ENCODE assay signal across 2 cellular contexts in the genomic region with DNA sequence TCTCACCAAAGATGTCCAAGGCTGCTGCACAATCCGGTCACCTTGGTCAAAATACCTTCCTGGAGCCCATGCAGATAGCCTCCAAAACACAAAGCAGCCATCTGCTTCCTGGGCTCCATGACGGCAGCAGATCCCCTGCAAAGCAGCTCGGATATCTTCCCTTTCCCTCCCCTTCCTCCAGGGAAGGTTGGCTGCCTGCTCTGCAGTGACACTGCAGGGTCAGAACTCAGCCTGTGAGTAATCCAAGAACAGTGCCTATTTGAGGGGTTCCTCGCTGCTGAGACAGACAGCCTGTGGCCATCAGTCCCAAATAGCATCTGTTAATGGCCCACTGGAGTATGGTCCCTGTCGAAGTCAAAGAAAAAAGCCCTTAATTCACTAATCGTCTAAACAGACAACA.
TF ChIP-seq lines count a peak whose summit lies in the region.

No MANE protein-coding gene starts in this region.

TF ChIP-seq in SK-N-SH treated with all-trans-retinoic acid at 6 μM for 48 hours, 23 proteins besides CTCF, POLR2A, EP300 and RAD21 (continued from another document):
- TF ChIP-seq, protein P1, sequence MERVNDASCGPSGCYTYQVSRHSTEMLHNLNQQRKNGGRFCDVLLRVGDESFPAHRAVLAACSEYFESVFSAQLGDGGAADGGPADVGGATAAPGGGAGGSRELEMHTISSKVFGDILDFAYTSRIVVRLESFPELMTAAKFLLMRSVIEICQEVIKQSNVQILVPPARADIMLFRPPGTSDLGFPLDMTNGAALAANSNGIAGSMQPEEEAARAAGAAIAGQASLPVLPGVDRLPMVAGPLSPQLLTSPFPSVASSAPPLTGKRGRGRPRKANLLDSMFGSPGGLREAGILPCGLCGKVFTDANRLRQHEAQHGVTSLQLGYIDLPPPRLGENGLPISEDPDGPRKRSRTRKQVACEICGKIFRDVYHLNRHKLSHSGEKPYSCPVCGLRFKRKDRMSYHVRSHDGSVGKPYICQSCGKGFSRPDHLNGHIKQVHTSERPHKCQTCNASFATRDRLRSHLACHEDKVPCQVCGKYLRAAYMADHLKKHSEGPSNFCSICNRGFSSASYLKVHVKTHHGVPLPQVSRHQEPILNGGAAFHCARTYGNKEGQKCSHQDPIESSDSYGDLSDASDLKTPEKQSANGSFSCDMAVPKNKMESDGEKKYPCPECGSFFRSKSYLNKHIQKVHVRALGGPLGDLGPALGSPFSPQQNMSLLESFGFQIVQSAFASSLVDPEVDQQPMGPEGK (CRISPR knock-in tag; IDR thresholded peaks at IDR 0.05; ENCODE audit: borderline replicate concordance): no peak
- TF ChIP-seq ZFP3 (CRISPR knock-in tag; IDR thresholded peaks at IDR 0.05) (no peak), SNAI2 (CRISPR knock-in tag; IDR thresholded peaks at IDR 0.05) (no peak), CSDC2 (CRISPR knock-in tag; IDR thresholded peaks at IDR 0.05) (no peak), ZC3H10 (CRISPR knock-in tag; IDR thresholded peaks at IDR 0.05) (no peak), ZFP30 (CRISPR knock-in tag; IDR thresholded peaks at IDR 0.05) (no peak)
- TF ChIP-seq, protein P2, sequence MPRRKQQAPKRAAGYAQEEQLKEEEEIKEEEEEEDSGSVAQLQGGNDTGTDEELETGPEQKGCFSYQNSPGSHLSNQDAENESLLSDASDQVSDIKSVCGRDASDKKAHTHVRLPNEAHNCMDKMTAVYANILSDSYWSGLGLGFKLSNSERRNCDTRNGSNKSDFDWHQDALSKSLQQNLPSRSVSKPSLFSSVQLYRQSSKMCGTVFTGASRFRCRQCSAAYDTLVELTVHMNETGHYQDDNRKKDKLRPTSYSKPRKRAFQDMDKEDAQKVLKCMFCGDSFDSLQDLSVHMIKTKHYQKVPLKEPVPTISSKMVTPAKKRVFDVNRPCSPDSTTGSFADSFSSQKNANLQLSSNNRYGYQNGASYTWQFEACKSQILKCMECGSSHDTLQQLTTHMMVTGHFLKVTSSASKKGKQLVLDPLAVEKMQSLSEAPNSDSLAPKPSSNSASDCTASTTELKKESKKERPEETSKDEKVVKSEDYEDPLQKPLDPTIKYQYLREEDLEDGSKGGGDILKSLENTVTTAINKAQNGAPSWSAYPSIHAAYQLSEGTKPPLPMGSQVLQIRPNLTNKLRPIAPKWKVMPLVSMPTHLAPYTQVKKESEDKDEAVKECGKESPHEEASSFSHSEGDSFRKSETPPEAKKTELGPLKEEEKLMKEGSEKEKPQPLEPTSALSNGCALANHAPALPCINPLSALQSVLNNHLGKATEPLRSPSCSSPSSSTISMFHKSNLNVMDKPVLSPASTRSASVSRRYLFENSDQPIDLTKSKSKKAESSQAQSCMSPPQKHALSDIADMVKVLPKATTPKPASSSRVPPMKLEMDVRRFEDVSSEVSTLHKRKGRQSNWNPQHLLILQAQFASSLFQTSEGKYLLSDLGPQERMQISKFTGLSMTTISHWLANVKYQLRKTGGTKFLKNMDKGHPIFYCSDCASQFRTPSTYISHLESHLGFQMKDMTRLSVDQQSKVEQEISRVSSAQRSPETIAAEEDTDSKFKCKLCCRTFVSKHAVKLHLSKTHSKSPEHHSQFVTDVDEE (CRISPR knock-in tag; IDR thresholded peaks at IDR 0.05): no peak

TF ChIP-seq in neural cell, 6 proteins besides CTCF, POLR2A, EP300 and RAD21 (continued from another document):
- no peak for TF ChIP-seq SMC3 (conservative IDR thresholded peaks at IDR 0.05; ENCODE audit: poor library complexity)
